8 cellular contexts compared by ENCODE assay signal in the genomic region with DNA sequence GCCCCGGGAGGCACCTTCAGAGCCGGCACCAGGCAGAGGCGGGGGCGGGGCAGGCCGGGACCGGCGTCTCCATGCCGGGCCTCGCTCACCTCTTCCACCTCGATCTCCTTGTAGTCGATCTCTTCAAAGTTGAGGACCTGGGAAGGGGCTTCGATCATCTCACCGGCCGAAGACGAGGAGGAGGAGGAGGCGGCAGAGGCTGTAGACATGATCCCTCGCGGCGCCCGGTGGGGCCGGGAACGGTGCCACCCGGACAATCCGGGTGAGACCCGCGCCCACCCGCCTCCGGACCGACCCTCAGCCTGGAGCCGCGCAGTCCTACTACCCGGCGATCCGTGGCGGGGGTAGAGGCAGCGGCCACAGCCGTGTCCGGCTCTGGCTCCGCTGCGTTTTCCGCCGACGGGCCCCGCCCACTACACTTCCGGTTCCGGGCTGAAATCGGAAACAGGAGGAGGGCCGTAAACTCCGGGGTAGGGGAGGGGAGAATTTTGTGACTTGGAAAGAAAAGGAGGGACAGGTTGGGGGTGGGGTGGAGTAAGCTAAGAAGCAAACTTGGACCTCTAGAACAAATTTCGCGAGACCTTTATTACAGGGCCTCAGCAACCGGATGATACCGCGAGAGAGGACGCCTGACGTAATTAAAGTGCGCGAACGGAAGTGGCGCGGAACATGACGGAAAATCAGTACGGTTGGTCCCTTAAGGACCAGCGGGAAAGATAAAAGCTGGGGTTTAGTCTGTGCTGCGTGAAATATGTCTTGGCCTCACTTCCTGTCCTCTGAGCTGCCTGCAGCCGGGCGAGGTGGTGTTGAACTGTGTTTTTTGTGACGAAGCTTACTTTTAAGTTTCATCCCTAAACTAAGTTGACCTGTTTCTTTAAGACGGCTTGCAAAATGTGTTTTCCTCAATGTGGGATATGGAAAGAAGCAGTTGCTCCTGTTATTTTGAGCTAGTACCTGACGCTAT. TPM values are rescaled to one million over a fixed set of nuclear protein-coding genes. Genes with fewer than 3 reads are reported as not detected.
DNase-seq lines count a peak whose midpoint lies in the region; ATAC-seq and TF ChIP-seq lines count a peak whose summit lies in the region.

A gene (minus strand): TSS at position 398 of the 964 bp plus-strand sequence. CDS start 189 bp downstream, at position 209.

- H3K9me3 ChIP-seq in upper lobe of right lung, result no peaks in the 10 kb centered on the region

- peak within 1 kb of the TSS; percentile 94 for H3K27ac ChIP-seq in upper lobe of right lung

- intact Hi-C loops in T-helper 1 cell treated with Interleukin-12 subunit alpha and Interleukin-12 subunit beta and Interleukin-4 antibody, amounts not matched to agents 30 ng/mL and 1 ng/mL, for 36 hours (cut with micrococcal nuclease), result loop anchor here (1.0 to 10.0 kb wide), 18 partner anchors 25 to 1624 kb away; a partner anchor contains a TSS
- intact Hi-C loops in left cardiac atrium (cut with DNase I) (no loop called here), posterior vena cava (cut with DNase I) (no loop called here), upper lobe of right lung (cut with DNase I) (no loop called here)

- ATAC-seq in HG02870 (IDR thresholded peaks at IDR 0.05; ENCODE audit: unreplicated experiment), result peak; percentile 84
- peak; percentile 97 to 98 for ATAC-seq in left cardiac atrium
- peak; percentile 96 for ATAC-seq in upper lobe of right lung

- TF ChIP-seq CTCF in GM13976 (IDR thresholded peaks at IDR 0.05; ENCODE audit: borderline replicate concordance, control extremely low read depth, extremely low read depth, insufficient read depth, missing control alignments), result no peak
- TF ChIP-seq CTCF in upper lobe of right lung (IDR thresholded peaks at IDR 0.05), result no peak

- in situ Hi-C loops in GM13976 (cut with MboI; ENCODE audit: low sequenced_read_pairs, unreplicated experiment), result no loop called here

- peaks cover 29% of the 10 kb centered on the region for H3K4me1 ChIP-seq in upper lobe of right lung

- peaks cover 8% of the 10 kb centered on the region for H3K27me3 ChIP-seq in upper lobe of right lung

- H3K36me3 ChIP-seq in upper lobe of right lung, result no peaks in the 10 kb centered on the region

- H3K4me3 ChIP-seq in upper lobe of right lung, result peak within 1 kb of the TSS; percentile 95

- DNase-seq in GM13976 (ENCODE audit: low spot score) (peak; percentile 81), NCI-H146 treated with DMSO at 0.1 percent for 48 hours (lab: John Stamatoyannopoulos, UW; ENCODE audit: unreplicated experiment) (peak; percentile 79), amniotic epithelial cell (ENCODE audit: low read depth) (peak; percentile 96), left cardiac atrium (peak; percentile 91), posterior vena cava (ENCODE audit: low spot score) (peak; percentile 97), upper lobe of right lung (peak; percentile 92)

RNA-seq across cellular contexts. Expression of the gene that starts here (rescaled TPM):
- total RNA-seq in T-helper 1 cell treated with Interleukin-12 subunit alpha and Interleukin-12 subunit beta and Interleukin-4 antibody, amounts not matched to agents 30 ng/mL and 1 ng/mL, for 36 hours, result 29.9 and 30.0 TPM in 2 replicates
- total RNA-seq in left cardiac atrium (10 to 100 TPM; 14.0 to 17.1 TPM), posterior vena cava (10 to 100 TPM; 20.4 to 21.8 TPM), upper lobe of right lung (20.4 TPM)

Comparison
In these comparisons a context has a peak if more than half of its experiments do, and no peak if none do; other contexts are left out.
1. Peak in every context shown above with its lines: DNase-seq, ATAC-seq, H3K4me3 ChIP-seq and H3K27ac ChIP-seq.